Comparison of ENCODE assay signal across 2 cellular contexts in genomic region chr2:202382684-202383083, GRCh38.
A peak's percentile ranks its signal among the peaks of the same experiment; 100 is the strongest.
TF ChIP-seq lines count a peak whose summit lies in the region.

No MANE protein-coding gene starts in this region.

TF ChIP-seq in HEK293, 187 proteins besides CTCF, POLR2A, EP300 and RAD21:
- TF ChIP-seq ZNF132 (tag by site-specific recombination; IDR thresholded peaks at IDR 0.05; ENCODE audit: borderline replicate concordance), result no peak
- TF ChIP-seq ZNF658 (tag by site-specific recombination; IDR thresholded peaks at IDR 0.05), result no peak
- no peak for TF ChIP-seq ZNF214 (tag by site-specific recombination; IDR thresholded peaks at IDR 0.05; ENCODE audit: borderline replicate concordance)
- TF ChIP-seq ZBTB20 (tag by site-specific recombination; IDR thresholded peaks at IDR 0.05), result peak; percentile 57
- no peak for TF ChIP-seq ZNF24 (tag by site-specific recombination; IDR thresholded peaks at IDR 0.05)
- TF ChIP-seq ZNF292 (tag by site-specific recombination; IDR thresholded peaks at IDR 0.05; ENCODE audit: borderline replicate concordance, low read depth), result no peak

TF ChIP-seq in endothelial cell of umbilical vein, 7 proteins besides CTCF, POLR2A, EP300 and RAD21:
- no peak for TF ChIP-seq FOS (IDR thresholded peaks at IDR 0.05; ENCODE audit: borderline replicate concordance, insufficient read depth, low read length)
- no peak for TF ChIP-seq MAX (IDR thresholded peaks at IDR 0.05; ENCODE audit: insufficient read depth, insufficient read length)
